Comparison of ENCODE assay signal across 1 cellular context in the genomic region with DNA sequence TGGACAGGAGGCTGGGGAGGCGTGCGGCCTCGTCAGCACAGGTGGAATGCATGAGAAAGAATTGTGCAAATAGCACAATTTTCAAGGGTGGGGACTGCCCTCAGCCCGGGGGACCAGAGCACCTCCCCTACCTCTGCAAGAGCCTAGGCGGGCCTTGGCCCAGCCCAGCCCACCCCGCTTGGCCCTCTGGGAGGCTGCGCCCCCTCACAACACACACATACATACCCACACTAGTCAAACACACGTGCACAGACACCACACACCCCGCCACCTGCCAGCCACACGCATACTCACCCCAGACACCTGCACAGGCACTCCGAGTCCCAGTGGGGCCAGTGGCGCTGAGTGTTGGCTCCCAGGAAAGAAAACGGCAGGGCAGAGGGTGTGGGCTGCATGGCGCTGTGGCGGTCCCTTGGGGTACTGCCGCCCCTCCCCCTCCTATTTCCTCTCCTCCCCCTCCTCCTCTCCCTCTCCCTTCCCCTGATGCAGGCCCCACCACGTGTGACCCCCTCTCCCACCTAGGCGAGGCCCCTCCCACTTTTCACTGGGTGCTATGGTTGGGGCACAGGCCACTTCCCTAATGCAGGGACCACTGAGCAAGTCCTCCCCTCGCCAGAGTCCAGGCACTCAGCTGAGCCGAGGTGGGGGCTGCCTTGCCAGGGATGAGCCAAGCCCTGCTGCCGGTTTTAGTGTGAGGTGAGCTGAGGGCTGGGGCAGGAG.
TF ChIP-seq lines count a peak whose summit lies in the region.

No MANE protein-coding gene starts in this region.

TF ChIP-seq in GM23338, 12 proteins besides CTCF, POLR2A, EP300 and RAD21 (continued from another document):
- TF ChIP-seq, protein P1, sequence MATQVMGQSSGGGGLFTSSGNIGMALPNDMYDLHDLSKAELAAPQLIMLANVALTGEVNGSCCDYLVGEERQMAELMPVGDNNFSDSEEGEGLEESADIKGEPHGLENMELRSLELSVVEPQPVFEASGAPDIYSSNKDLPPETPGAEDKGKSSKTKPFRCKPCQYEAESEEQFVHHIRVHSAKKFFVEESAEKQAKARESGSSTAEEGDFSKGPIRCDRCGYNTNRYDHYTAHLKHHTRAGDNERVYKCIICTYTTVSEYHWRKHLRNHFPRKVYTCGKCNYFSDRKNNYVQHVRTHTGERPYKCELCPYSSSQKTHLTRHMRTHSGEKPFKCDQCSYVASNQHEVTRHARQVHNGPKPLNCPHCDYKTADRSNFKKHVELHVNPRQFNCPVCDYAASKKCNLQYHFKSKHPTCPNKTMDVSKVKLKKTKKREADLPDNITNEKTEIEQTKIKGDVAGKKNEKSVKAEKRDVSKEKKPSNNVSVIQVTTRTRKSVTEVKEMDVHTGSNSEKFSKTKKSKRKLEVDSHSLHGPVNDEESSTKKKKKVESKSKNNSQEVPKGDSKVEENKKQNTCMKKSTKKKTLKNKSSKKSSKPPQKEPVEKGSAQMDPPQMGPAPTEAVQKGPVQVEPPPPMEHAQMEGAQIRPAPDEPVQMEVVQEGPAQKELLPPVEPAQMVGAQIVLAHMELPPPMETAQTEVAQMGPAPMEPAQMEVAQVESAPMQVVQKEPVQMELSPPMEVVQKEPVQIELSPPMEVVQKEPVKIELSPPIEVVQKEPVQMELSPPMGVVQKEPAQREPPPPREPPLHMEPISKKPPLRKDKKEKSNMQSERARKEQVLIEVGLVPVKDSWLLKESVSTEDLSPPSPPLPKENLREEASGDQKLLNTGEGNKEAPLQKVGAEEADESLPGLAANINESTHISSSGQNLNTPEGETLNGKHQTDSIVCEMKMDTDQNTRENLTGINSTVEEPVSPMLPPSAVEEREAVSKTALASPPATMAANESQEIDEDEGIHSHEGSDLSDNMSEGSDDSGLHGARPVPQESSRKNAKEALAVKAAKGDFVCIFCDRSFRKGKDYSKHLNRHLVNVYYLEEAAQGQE (IDR thresholded peaks at IDR 0.05; ENCODE audit: unreplicated experiment) = no peak
